9 cellular contexts compared by ENCODE assay signal in the genomic region with DNA sequence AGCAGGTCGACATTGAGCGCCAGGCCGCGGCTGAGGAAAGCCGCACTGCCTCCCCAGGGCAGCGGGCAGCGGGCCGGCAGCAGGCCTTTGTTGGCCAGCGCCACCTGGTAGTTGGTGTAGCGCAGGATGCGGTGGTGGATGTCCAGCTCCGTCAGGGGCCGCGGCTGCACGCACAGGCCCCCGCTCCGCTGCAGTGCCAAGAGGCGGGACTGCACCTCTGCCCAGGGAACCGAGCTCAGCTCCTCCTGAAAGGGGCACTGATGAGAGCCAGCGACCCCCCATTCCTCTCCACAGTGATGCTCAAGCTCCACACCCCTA. TPM values are rescaled to one million over a fixed set of nuclear protein-coding genes. Genes with fewer than 3 reads are reported as not detected.
DNase-seq lines count a peak whose midpoint lies in the region; ATAC-seq and TF ChIP-seq lines count a peak whose summit lies in the region.
"Had no signal": no experiment of that assay in that cellular context is flagged by ENCODE, and none has a peak within 500 bp of the region (broad histone marks: within the 10 kb centered on the region; RNA-seq: fewer than 3 reads in every experiment).

No MANE protein-coding gene starts in this region.

- peak overlapping the region; percentile 43 for H3K4me3 Mint-ChIP-seq in activated CD4-positive, alpha-beta T cell treated with anti-CD3 and anti-CD28 coated beads, Interleukin-2, amount 10 ng/mL, durations not matched to agents 7 days and 5 days
- peak overlapping the region; percentile 40 for H3K4me3 Mint-ChIP-seq in activated naive CD8-positive, alpha-beta T cell treated with anti-CD3 and anti-CD28 coated beads, Interleukin-2, amount 50 U/mL, for 24 hours
- H3K4me3 Mint-ChIP-seq in stimulated activated naive B cell treated with anti-CD40 and anti-IgM and Interleukin-4, amounts not matched to agents 10 μg/mL and 1 μg/mL and 100 μg/mL, for 72 hours = peak overlapping the region; percentile 76 to 77

- H3K27me3 Mint-ChIP-seq in activated CD4-positive, alpha-beta T cell treated with anti-CD3 and anti-CD28 coated beads, Interleukin-2, amount 10 ng/mL, durations not matched to agents 7 days and 5 days = peaks cover 33% of the 10 kb centered on the region
- H3K27me3 Mint-ChIP-seq in activated naive CD8-positive, alpha-beta T cell treated with anti-CD3 and anti-CD28 coated beads, Interleukin-2, amount 50 U/mL, for 24 hours = peaks cover 27% of the 10 kb centered on the region
- H3K27me3 Mint-ChIP-seq in stimulated activated naive B cell treated with anti-CD40 and anti-IgM and Interleukin-4, amounts not matched to agents 10 μg/mL and 1 μg/mL and 100 μg/mL, for 72 hours = peaks cover 54 to 66% of the 10 kb centered on the region in 2 donors

- intact Hi-C loops in lower lobe of right lung (cut with DNase I) = no loop called here

- H3K4me3 ChIP-seq in lower lobe of right lung = peak overlapping the region; percentile 37

- no peak overlapping the region for H3K27ac Mint-ChIP-seq in activated CD4-positive, alpha-beta T cell treated with anti-CD3 and anti-CD28 coated beads, Interleukin-2, amount 10 ng/mL, durations not matched to agents 7 days and 5 days
- H3K27ac Mint-ChIP-seq in activated naive CD8-positive, alpha-beta T cell treated with anti-CD3 and anti-CD28 coated beads, Interleukin-2, amount 50 U/mL, for 24 hours = no peak overlapping the region
- H3K27ac Mint-ChIP-seq in stimulated activated naive B cell treated with anti-CD40 and anti-IgM and Interleukin-4, amounts not matched to agents 10 μg/mL and 1 μg/mL and 100 μg/mL, for 72 hours = no peak overlapping the region

- H3K27ac ChIP-seq in lower lobe of right lung = no peak overlapping the region

- H3K27me3 ChIP-seq in lower lobe of right lung (ENCODE audit: low read depth) = peaks cover 34% of the 10 kb centered on the region

- H3K9me3 Mint-ChIP-seq in activated CD4-positive, alpha-beta T cell treated with anti-CD3 and anti-CD28 coated beads, Interleukin-2, amount 10 ng/mL, durations not matched to agents 7 days and 5 days = no peaks in the 10 kb centered on the region
- no peaks in the 10 kb centered on the region for H3K9me3 Mint-ChIP-seq in activated naive CD8-positive, alpha-beta T cell treated with anti-CD3 and anti-CD28 coated beads, Interleukin-2, amount 50 U/mL, for 24 hours
- peaks cover 0 to 1% of the 10 kb centered on the region in 2 donors for H3K9me3 Mint-ChIP-seq in stimulated activated naive B cell treated with anti-CD40 and anti-IgM and Interleukin-4, amounts not matched to agents 10 μg/mL and 1 μg/mL and 100 μg/mL, for 72 hours

- ATAC-seq in activated naive CD8-positive, alpha-beta T cell treated with anti-CD3 and anti-CD28 coated beads, Interleukin-2, amount 50 U/mL, for 24 hours = no peak
- ATAC-seq in lower lobe of right lung (peak in 1 of 2 donors; percentile 4), GM21423 (IDR thresholded peaks at IDR 0.05; ENCODE audit: unreplicated experiment) (no peak), HG03571 (IDR thresholded peaks at IDR 0.05; ENCODE audit: unreplicated experiment) (no peak)
- ATAC-seq in stimulated activated naive B cell treated with anti-CD40 and anti-IgM and Interleukin-4, amounts not matched to agents 10 μg/mL and 1 μg/mL and 100 μg/mL, for 72 hours (replicated peaks) = no peak
- ATAC-seq in activated CD4-positive, CD25-positive, alpha-beta regulatory T cell treated with anti-CD3 and anti-CD28 coated beads, Interleukin-2, amount 50 U/mL, for 24 hours = no peak

- POLR2A ChIA-PET in activated CD4-positive, alpha-beta T cell treated with anti-CD3 and anti-CD28 coated beads, Interleukin-2, amount 10 ng/mL, durations not matched to agents 7 days and 5 days (lab: Charles Lee) = interaction anchor here (0.8 kb wide), 1 partner anchor 10 kb away, joined by 3 read pairs; no protein-coding TSS in a partner anchor

- no peaks in the 10 kb centered on the region for H3K9me3 ChIP-seq in lower lobe of right lung

- DNase-seq in activated CD4-positive, alpha-beta T cell treated with anti-CD3 and anti-CD28 coated beads, Interleukin-2, amount 10 ng/mL, durations not matched to agents 7 days and 5 days = no peak
- DNase-seq in activated CD4-positive, alpha-beta T cell treated with anti-CD3 and anti-CD28 coated beads, Interleukin-2, amount 50 U/mL, for 1 hour = no peak
- DNase-seq in activated naive CD8-positive, alpha-beta T cell treated with anti-CD3 and anti-CD28 coated beads, Interleukin-2, amount 50 U/mL, for 24 hours = no peak
- DNase-seq in lower lobe of right lung = no peak
- DNase-seq in stimulated activated naive B cell treated with anti-CD40 and anti-IgM and Interleukin-4, amounts not matched to agents 10 μg/mL and 1 μg/mL and 100 μg/mL, for 72 hours = no peak
- DNase-seq: hippocampal formation had no signal

- H3K36me3 Mint-ChIP-seq in activated CD4-positive, alpha-beta T cell treated with anti-CD3 and anti-CD28 coated beads, Interleukin-2, amount 10 ng/mL, durations not matched to agents 7 days and 5 days (ENCODE audit: low read depth) = peaks cover 13% of the 10 kb centered on the region
- peaks cover 10% of the 10 kb centered on the region for H3K36me3 Mint-ChIP-seq in activated naive CD8-positive, alpha-beta T cell treated with anti-CD3 and anti-CD28 coated beads, Interleukin-2, amount 50 U/mL, for 24 hours (ENCODE audit: low read depth)
- H3K36me3 Mint-ChIP-seq in stimulated activated naive B cell treated with anti-CD40 and anti-IgM and Interleukin-4, amounts not matched to agents 10 μg/mL and 1 μg/mL and 100 μg/mL, for 72 hours = no peaks in the 10 kb centered on the region

- peaks cover 19% of the 10 kb centered on the region for H3K4me1 ChIP-seq in lower lobe of right lung

- CTCF ChIA-PET in activated CD4-positive, alpha-beta T cell treated with anti-CD3 and anti-CD28 coated beads, Interleukin-2, amount 10 ng/mL, durations not matched to agents 7 days and 5 days (lab: Charles Lee) = interaction anchor here (0.8 to 8.5 kb wide), 20 partner anchors 9 to 690 kb away, joined by 3 to 79 read pairs (median 5); a partner anchor contains a TSS

- TF ChIP-seq CTCF in lower lobe of right lung (IDR thresholded peaks at IDR 0.05) = no peak

- H3K36me3 ChIP-seq in lower lobe of right lung = no peaks in the 10 kb centered on the region

- H3K4me1 Mint-ChIP-seq in activated CD4-positive, alpha-beta T cell treated with anti-CD3 and anti-CD28 coated beads, Interleukin-2, amount 10 ng/mL, durations not matched to agents 7 days and 5 days = peaks cover 52% of the 10 kb centered on the region
- peaks cover 45% of the 10 kb centered on the region for H3K4me1 Mint-ChIP-seq in activated naive CD8-positive, alpha-beta T cell treated with anti-CD3 and anti-CD28 coated beads, Interleukin-2, amount 50 U/mL, for 24 hours
- H3K4me1 Mint-ChIP-seq in stimulated activated naive B cell treated with anti-CD40 and anti-IgM and Interleukin-4, amounts not matched to agents 10 μg/mL and 1 μg/mL and 100 μg/mL, for 72 hours = peaks cover 28 to 42% of the 10 kb centered on the region in 2 donors

RNA-seq across cellular contexts. Expression of a gene that starts 5.2 kb away (rescaled TPM):
- 10 to 100 TPM; 12.1 to 12.3 TPM for total RNA-seq in activated CD4-positive, alpha-beta T cell treated with anti-CD3 and anti-CD28 coated beads, Interleukin-2, amount 10 ng/mL, durations not matched to agents 7 days and 5 days
- 0.38 TPM for total RNA-seq in lower lobe of right lung

RNA-seq across cellular contexts. Expression of a gene that starts 9.2 kb away (rescaled TPM):
- total RNA-seq in activated CD4-positive, alpha-beta T cell treated with anti-CD3 and anti-CD28 coated beads, Interleukin-2, amount 10 ng/mL, durations not matched to agents 7 days and 5 days = 10 to 100 TPM; 57.5 to 67.8 TPM
- 42.4 TPM for total RNA-seq in lower lobe of right lung

RNA-seq across cellular contexts. Expression of a gene that starts 28.3 kb away (rescaled TPM):
- 10 to 100 TPM; 21.6 to 22.3 TPM for total RNA-seq in activated CD4-positive, alpha-beta T cell treated with anti-CD3 and anti-CD28 coated beads, Interleukin-2, amount 10 ng/mL, durations not matched to agents 7 days and 5 days
- total RNA-seq in lower lobe of right lung = 15.1 TPM

RNA-seq across cellular contexts. Expression of a gene that starts 29.2 kb away (rescaled TPM):
- total RNA-seq in activated CD4-positive, alpha-beta T cell treated with anti-CD3 and anti-CD28 coated beads, Interleukin-2, amount 10 ng/mL, durations not matched to agents 7 days and 5 days = 1 to 10 TPM; 6.0 to 8.3 TPM
- total RNA-seq in lower lobe of right lung = 3.7 TPM

RNA-seq across cellular contexts. Expression of a gene that starts 38.6 kb away (rescaled TPM):
- total RNA-seq in activated CD4-positive, alpha-beta T cell treated with anti-CD3 and anti-CD28 coated beads, Interleukin-2, amount 10 ng/mL, durations not matched to agents 7 days and 5 days = 10 to 100 TPM; 26.0 to 26.9 TPM
- total RNA-seq in lower lobe of right lung = 13.7 TPM
